In genomic region chr7:107951896-107952295, GRCh38 we compare ENCODE assay signal across 1 cellular context.
A peak's percentile ranks its signal among the peaks of the same experiment; 100 is the strongest.
TF ChIP-seq lines count a peak whose summit lies in the region.

No MANE protein-coding gene starts in this region.

TF ChIP-seq in endothelial cell of umbilical vein, 7 proteins besides CTCF, POLR2A, EP300 and RAD21:
- TF ChIP-seq POLR2AphosphoS5 (IDR thresholded peaks at IDR 0.05; ENCODE audit: insufficient read depth, low read depth, low read length), result peak; percentile 14
- TF ChIP-seq GATA2 (IDR thresholded peaks at IDR 0.05; ENCODE audit: insufficient read depth, insufficient read length, low read depth, low read length), result no peak
